ENCODE assay signal across 1 cellular context in genomic region chr6:41072836-41073202, GRCh38.
TF ChIP-seq lines count a peak whose summit lies in the region.

NFYA (plus strand) TSS chr6:41072974; CDS start chr6:41079090, 6,116 bp downstream.

TF ChIP-seq in H1, 55 proteins besides CTCF, POLR2A, EP300 and RAD21 (continued from another document):
- no peak for TF ChIP-seq SIRT6 (IDR thresholded peaks at IDR 0.05; ENCODE audit: low read length)
- no peak for TF ChIP-seq JUN (IDR thresholded peaks at IDR 0.05; ENCODE audit: low read depth, low read length)
- no peak for TF ChIP-seq JUND (IDR thresholded peaks at IDR 0.05; ENCODE audit: low read length)
- no peak for TF ChIP-seq TAF7 (optimal IDR thresholded peaks at IDR 0.05; ENCODE audit: borderline replicate concordance, low read depth, low read length)
- peak; percentile 89 for TF ChIP-seq YY1 (IDR thresholded peaks at IDR 0.05; ENCODE audit: low read depth, low read length)
- peak; percentile 49; the same call in 1 of the 2 replicates for TF ChIP-seq E2F6 (IDR thresholded peaks at IDR 0.05)
- TF ChIP-seq RBBP5 (IDR thresholded peaks at IDR 0.05; ENCODE audit: borderline replicate concordance, low read depth, low read length) = peak; percentile 1; the same call in 1 of the 2 replicates
- TF ChIP-seq CHD2 (IDR thresholded peaks at IDR 0.05; ENCODE audit: low read length) = peak; percentile 61
- no peak for TF ChIP-seq RXRA (IDR thresholded peaks at IDR 0.05; ENCODE audit: insufficient read depth, low read depth, low read length)
- peak; percentile 67 for TF ChIP-seq TAF1 (IDR thresholded peaks at IDR 0.05; ENCODE audit: low read depth, low read length)
